ENCODE assay signal across 1 cellular context in the genomic region with DNA sequence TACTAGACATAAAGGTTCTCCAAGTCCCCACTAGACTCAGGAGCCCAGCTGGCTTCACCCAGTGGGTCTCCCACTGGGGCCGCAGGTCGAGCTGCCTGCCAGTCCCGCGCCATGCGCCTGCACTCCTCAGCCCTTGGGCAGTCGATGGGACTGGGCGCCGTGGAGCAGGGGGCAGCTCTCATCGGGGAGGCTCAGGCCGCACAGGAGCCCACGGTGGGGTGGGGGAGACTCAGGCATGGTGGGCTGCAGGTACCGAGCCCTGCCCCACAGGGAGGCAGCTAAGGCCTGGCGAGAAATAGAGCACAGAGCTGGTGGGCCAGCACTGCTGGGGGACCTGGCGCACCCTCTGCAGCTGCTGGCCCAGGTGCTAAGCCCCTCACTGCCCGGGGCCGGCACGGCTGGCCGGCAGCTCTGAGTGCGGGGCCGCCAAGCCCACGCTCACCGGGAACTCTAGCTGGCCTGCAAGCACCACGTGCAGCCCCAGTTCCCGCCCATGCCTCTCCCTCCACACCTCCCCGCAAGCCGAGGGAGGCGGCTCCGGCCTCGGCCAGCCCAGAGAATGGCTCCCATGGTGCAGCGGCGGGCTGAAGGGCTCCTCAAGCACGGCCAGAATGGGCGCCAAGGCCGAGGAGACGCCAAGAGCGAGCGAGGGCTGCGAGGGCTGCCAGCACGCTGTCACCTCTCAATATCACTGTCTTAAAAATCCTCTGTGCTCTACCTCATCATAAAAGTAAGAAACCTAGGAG.
TF ChIP-seq lines count a peak whose summit lies in the region.

No MANE protein-coding gene starts in this region.

TF ChIP-seq in H1, 55 proteins besides CTCF, POLR2A, EP300 and RAD21:
- TF ChIP-seq, protein P1, sequence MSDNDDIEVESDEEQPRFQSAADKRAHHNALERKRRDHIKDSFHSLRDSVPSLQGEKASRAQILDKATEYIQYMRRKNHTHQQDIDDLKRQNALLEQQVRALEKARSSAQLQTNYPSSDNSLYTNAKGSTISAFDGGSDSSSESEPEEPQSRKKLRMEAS (IDR thresholded peaks at IDR 0.05): peak; percentile 38; the same call in 1 of the 2 replicates
- TF ChIP-seq, protein P2, sequence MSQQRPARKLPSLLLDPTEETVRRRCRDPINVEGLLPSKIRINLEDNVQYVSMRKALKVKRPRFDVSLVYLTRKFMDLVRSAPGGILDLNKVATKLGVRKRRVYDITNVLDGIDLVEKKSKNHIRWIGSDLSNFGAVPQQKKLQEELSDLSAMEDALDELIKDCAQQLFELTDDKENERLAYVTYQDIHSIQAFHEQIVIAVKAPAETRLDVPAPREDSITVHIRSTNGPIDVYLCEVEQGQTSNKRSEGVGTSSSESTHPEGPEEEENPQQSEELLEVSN (IDR thresholded peaks at IDR 0.05): peak; percentile 70
